In the genomic region with DNA sequence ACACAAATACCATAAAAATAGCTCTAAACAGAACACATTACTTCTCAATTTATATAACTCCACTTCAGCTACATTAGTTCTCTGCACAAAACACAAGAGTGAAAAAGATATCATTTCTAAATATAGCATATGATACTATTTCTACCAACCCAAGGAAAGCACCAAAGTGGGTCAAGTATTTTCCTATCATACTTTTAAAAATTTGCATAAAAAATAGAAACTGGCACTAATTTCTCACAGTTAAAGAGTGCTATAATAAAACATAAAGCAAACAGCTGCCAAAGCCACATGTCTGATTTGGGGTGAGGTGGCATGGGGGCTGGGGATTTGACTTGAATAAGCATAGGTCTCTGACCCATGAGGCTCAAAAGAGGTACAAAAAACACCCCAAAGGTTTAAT, we compare ENCODE assay signal across 22 cellular contexts.
DNase-seq lines count a peak whose midpoint lies in the region; ATAC-seq and TF ChIP-seq lines count a peak whose summit lies in the region.
"Had no signal": no experiment of that assay in that cellular context is flagged by ENCODE, and none has a peak within 500 bp of the region (broad histone marks: within the 10 kb centered on the region; RNA-seq: fewer than 3 reads in every experiment).

No MANE protein-coding gene starts in this region.

- DNase-seq in naive B cell (no peak), pons (ENCODE audit: low spot score) (no peak), caudate nucleus (lab: John Stamatoyannopoulos, UW) (no peak), RPMI8226 (no peak), uterus (no peak)
- DNase-seq: activated CD4-positive, alpha-beta T cell treated with anti-CD3 and anti-CD28 coated beads, Interleukin-2, amount 10 ng/mL, durations not matched to agents 7 days and 5 days; activated T-cell treated with anti-CD3 and anti-CD28 coated beads, Interleukin-2, amount 50 U/mL, for 4 hours; heart left ventricle; mucosa of descending colon; NCI-H1105; NK-92 treated with Interleukin-12 subunit alpha and Interleukin-12 subunit beta, amount 100 ng/mL, for 24 hours; SHP77 treated with DMSO at 0.1 percent for 48 hours; stimulated activated CD4-positive, alpha-beta T cell treated with anti-CD3 and anti-CD28 coated beads, Interleukin-12 subunit alpha, Interleukin-12 subunit beta, amount 100 ng/mL, for 4 hours; stomach; T-helper 2 cell had no signal

- H3K4me3 ChIP-seq in uterus: no peak overlapping the region
- H3K4me3 ChIP-seq: heart left ventricle, mucosa of descending colon, stomach had no signal

- H3K27ac Mint-ChIP-seq in naive B cell: peak overlapping the region in 1 of 6 donors; percentile 72
- H3K27ac Mint-ChIP-seq: activated CD4-positive, alpha-beta T cell treated with anti-CD3 and anti-CD28 coated beads, Interleukin-2, amount 10 ng/mL, durations not matched to agents 7 days and 5 days; activated naive CD8-positive, alpha-beta T cell; B cell had no signal

- TF ChIP-seq CTCF in uterus (IDR thresholded peaks at IDR 0.05): no peak

- H3K36me3 ChIP-seq in uterus: no peaks in the 10 kb centered on the region

- H3K27me3 ChIP-seq in uterus: no peaks in the 10 kb centered on the region
- H3K27me3 ChIP-seq: heart left ventricle, stomach had no signal

- no peak overlapping the region for H3K27ac ChIP-seq in caudate nucleus (ENCODE audit: low read depth, low read length)
- no peak overlapping the region for H3K27ac ChIP-seq in uterus
- H3K27ac ChIP-seq: heart left ventricle, parathyroid adenoma, stomach had no signal

- no peaks in the 10 kb centered on the region for H3K27me3 Mint-ChIP-seq in naive B cell
- H3K27me3 Mint-ChIP-seq: activated CD4-positive, alpha-beta T cell treated with anti-CD3 and anti-CD28 coated beads, Interleukin-2, amount 10 ng/mL, durations not matched to agents 7 days and 5 days; activated naive CD8-positive, alpha-beta T cell; B cell had no signal

- no peak for TF ChIP-seq POLR2A in uterus (IDR thresholded peaks at IDR 0.05)

- H3K4me1 Mint-ChIP-seq in naive B cell: peaks cover 9 to 15% (median 10%) of the 10 kb centered on the region in 3 donors

- no peaks in the 10 kb centered on the region for H3K9me3 Mint-ChIP-seq in naive B cell
- H3K9me3 Mint-ChIP-seq: activated CD4-positive, alpha-beta T cell treated with anti-CD3 and anti-CD28 coated beads, Interleukin-2, amount 10 ng/mL, durations not matched to agents 7 days and 5 days; activated T-cell treated with anti-CD3 and anti-CD28 coated beads, Interleukin-2, amount 50 U/mL, for 4 hours had no signal

- peak; percentile 76 for ATAC-seq in GM18867 (IDR thresholded peaks at IDR 0.05; ENCODE audit: unreplicated experiment)
- ATAC-seq in GM21717 (IDR thresholded peaks at IDR 0.05; ENCODE audit: unreplicated experiment): peak; percentile 56
- ATAC-seq in HG03342 (IDR thresholded peaks at IDR 0.05; ENCODE audit: unreplicated experiment): peak; percentile 44
- ATAC-seq in naive B cell (ENCODE audit: low read depth in 2 of 2): peak; percentile 37 to 51
- ATAC-seq: activated T-cell treated with anti-CD3 and anti-CD28 coated beads, Interleukin-2, amount 50 U/mL, for 4 hours; esophagus mucosa; mucosa of descending colon had no signal

- H3K4me3 Mint-ChIP-seq in naive B cell: peak overlapping the region in 1 of 8 donors; percentile 21
- H3K4me3 Mint-ChIP-seq: activated CD4-positive, alpha-beta T cell treated with anti-CD3 and anti-CD28 coated beads, Interleukin-2, amount 10 ng/mL, durations not matched to agents 7 days and 5 days; activated naive CD8-positive, alpha-beta T cell; activated T-cell treated with anti-CD3 and anti-CD28 coated beads, Interleukin-2, amount 50 U/mL, for 4 hours; B cell had no signal

- peaks cover 44 to 55% of the 10 kb centered on the region in 2 donors for H3K36me3 Mint-ChIP-seq in naive B cell

- no peaks in the 10 kb centered on the region for H3K9me3 ChIP-seq in uterus
- H3K9me3 ChIP-seq: heart left ventricle, mucosa of descending colon, stomach had no signal

- intact Hi-C loops in uterus (cut with DNase I; ENCODE audit: low total_unique reads): no loop called here

- no peaks in the 10 kb centered on the region for H3K4me1 ChIP-seq in uterus
- H3K4me1 ChIP-seq: parathyroid adenoma, stomach had no signal
